Comparison of ENCODE assay signal across 1 cellular context in genomic region chr12:49038291-49038955, GRCh38.
TF ChIP-seq lines count a peak whose summit lies in the region.

No MANE protein-coding gene starts in this region.

TF ChIP-seq in IMR-90, 13 proteins besides CTCF, POLR2A, EP300 and RAD21 (continued from another document):
- TF ChIP-seq ELK1 (IDR thresholded peaks at IDR 0.05; ENCODE audit: borderline replicate concordance, low read depth, low read length) (no peak), CHD1 (IDR thresholded peaks at IDR 0.05; ENCODE audit: low read depth, low read length) (no peak), MAZ (IDR thresholded peaks at IDR 0.05; ENCODE audit: borderline replicate concordance, low read depth, low read length) (no peak), MXI1 (IDR thresholded peaks at IDR 0.05; ENCODE audit: borderline replicate concordance, low read depth, low read length) (no peak), RFX5 (IDR thresholded peaks at IDR 0.05; ENCODE audit: low read depth, low read length) (no peak), RCOR1 (IDR thresholded peaks at IDR 0.05; ENCODE audit: insufficient replicate concordance, low read length) (no peak), CEBPB (IDR thresholded peaks at IDR 0.05; ENCODE audit: low read depth, low read length) (no peak), BHLHE40 (IDR thresholded peaks at IDR 0.05; ENCODE audit: low read depth, low read length) (no peak), FOS (IDR thresholded peaks at IDR 0.05; ENCODE audit: low read depth, low read length) (no peak)
